In the genomic region with DNA sequence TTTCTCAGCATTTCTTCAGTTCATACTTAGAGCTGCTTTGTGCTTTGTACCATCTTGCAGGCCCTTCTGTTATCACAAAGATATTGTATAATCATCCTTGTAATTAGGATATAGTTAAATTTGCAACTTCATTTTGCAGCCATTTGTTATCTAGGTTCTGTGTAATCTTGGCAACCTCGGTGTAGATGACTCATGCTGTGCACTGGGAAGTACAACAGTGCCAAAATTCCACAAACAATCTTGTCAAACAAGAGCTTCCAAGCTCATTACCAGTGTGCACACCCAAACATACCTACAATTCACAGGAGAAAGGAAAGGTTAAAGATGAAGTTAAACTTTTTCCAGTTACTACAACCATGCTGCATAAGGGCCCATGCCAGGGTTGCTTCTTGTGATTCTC, we compare ENCODE assay signal across 14 cellular contexts.
A peak's percentile ranks its signal among the peaks of the same experiment; 100 is the strongest.
DNase-seq lines count a peak whose midpoint lies in the region; ATAC-seq and TF ChIP-seq lines count a peak whose summit lies in the region.
"Had no signal": no experiment of that assay in that cellular context is flagged by ENCODE, and none has a peak within 500 bp of the region (broad histone marks: within the 10 kb centered on the region; RNA-seq: fewer than 3 reads in every experiment).

No MANE protein-coding gene starts in this region.

- CTCF ChIA-PET in PC-9 (lab: Charles Lee): no interaction called here

- H3K27ac ChIP-seq in Karpas-422 (ENCODE audit: low read length): no peak overlapping the region
- no peak overlapping the region for H3K27ac ChIP-seq in PC-9
- H3K27ac ChIP-seq: ovary had no signal

- H3K36me3 ChIP-seq in Karpas-422 (ENCODE audit: insufficient read depth, low read length): no peaks in the 10 kb centered on the region
- no peaks in the 10 kb centered on the region for H3K36me3 ChIP-seq in PC-9 (ENCODE audit: low read depth)
- H3K36me3 ChIP-seq: ovary had no signal

- H3K4me1 ChIP-seq in Karpas-422 (ENCODE audit: low read length) (no peaks in the 10 kb centered on the region), PC-9 (replicated peaks; ENCODE audit: insufficient read depth) (no peaks in the 10 kb centered on the region)

- TF ChIP-seq CTCF in PC-9 (conservative IDR thresholded peaks at IDR 0.05): no peak

- H3K79me2 ChIP-seq in Karpas-422 (ENCODE audit: low read length) (no peaks in the 10 kb centered on the region), PC-9 (ENCODE audit: low read depth) (no peaks in the 10 kb centered on the region)

- H2AFZ ChIP-seq in Karpas-422 (ENCODE audit: low read length) (no peak overlapping the region), PC-9 (no peak overlapping the region)

- no peaks in the 10 kb centered on the region for H3K9me2 ChIP-seq in Karpas-422 (replicated peaks; ENCODE audit: insufficient read depth, low read length)
- no peaks in the 10 kb centered on the region for H3K9me2 ChIP-seq in PC-9 (ENCODE audit: insufficient read depth)

- BruUV-seq in PC-9 (replicated peaks; lab: Mats Ljungman, UMichigan): no TSS peak

- H3K9ac ChIP-seq in Karpas-422 (ENCODE audit: low read length): no peak overlapping the region

- no peak overlapping the region for H3K4me3 ChIP-seq in Karpas-422 (ENCODE audit: low read length)
- no peak overlapping the region for H3K4me3 ChIP-seq in PC-9
- H3K4me3 ChIP-seq: ovary had no signal

- H3K4me2 ChIP-seq in Karpas-422 (ENCODE audit: low read depth, low read length, poor library complexity, severe bottlenecking) (no peak overlapping the region), PC-9 (no peak overlapping the region)

- H3K27me3 ChIP-seq in Karpas-422 (ENCODE audit: low read length) (no peaks in the 10 kb centered on the region), PC-9 (ENCODE audit: insufficient read depth, low read depth) (no peaks in the 10 kb centered on the region)
- H3K27me3 ChIP-seq: ovary had no signal

- DNase-seq in A172 (ENCODE audit: low spot score) (peak; percentile 13), Karpas-422 (peak; percentile 27), cerebellum (ENCODE audit: low spot score) (peak; percentile 69), kidney tubule cell (ENCODE audit: low spot score) (peak; percentile 15), DMS79 treated with DMSO at 0.1 percent for 48 hours (lab: John Stamatoyannopoulos, UW) (no peak), DMS114 treated with DMSO at 0.1 percent for 48 hours (lab: John Stamatoyannopoulos, UW; ENCODE audit: unreplicated experiment) (no peak), PC-9 (no peak)
- DNase-seq: activated CD4-positive, CD25-positive, alpha-beta regulatory T cell treated with anti-CD3 and anti-CD28 coated beads, Interleukin-2, amount 50 U/mL, for 72 hours; activated T-cell treated with anti-CD3 and anti-CD28 coated beads, Interleukin-2, amount 50 U/mL, for 48 hours; AML-193; HCEC 1CT had no signal

- POLR2A ChIA-PET in PC-9 (lab: Charles Lee; ENCODE audit: unreplicated experiment): no interaction called here

- intact Hi-C loops in PC-9 (cut with micrococcal nuclease; ENCODE audit: unreplicated experiment): no loop called here

- no peaks in the 10 kb centered on the region for H3F3A ChIP-seq in PC-9 (ENCODE audit: insufficient read depth, low read depth)

- no peak for ATAC-seq in HG03139 (IDR thresholded peaks at IDR 0.05; ENCODE audit: unreplicated experiment)
- ATAC-seq: stimulated activated memory B cell treated with anti-CD40 and anti-IgM and Interleukin-4, amounts not matched to agents 10 μg/mL and 1 μg/mL and 100 μg/mL, for 72 hours had no signal

- H4K20me1 ChIP-seq in Karpas-422 (ENCODE audit: insufficient read depth, low read depth, low read length) (no peaks in the 10 kb centered on the region), PC-9 (ENCODE audit: insufficient read depth) (no peaks in the 10 kb centered on the region)

- H3K9me3 ChIP-seq in Karpas-422 (ENCODE audit: low read length) (no peaks in the 10 kb centered on the region), PC-9 (ENCODE audit: insufficient read depth, low read depth) (no peaks in the 10 kb centered on the region)
- H3K9me3 ChIP-seq: ovary had no signal

Comparison
In these comparisons a context has a peak if more than half of its experiments do, and no peak if none do; other contexts are left out.
1. DNase-seq: peak in A172 (single experiment), Karpas-422 (single experiment), cerebellum (single experiment) and kidney tubule cell (single experiment); none in DMS79 treated with DMSO at 0.1 percent for 48 hours (single experiment), DMS114 treated with DMSO at 0.1 percent for 48 hours (single experiment) and PC-9 (0 of 2).